Comparison of ENCODE assay signal across 8 cellular contexts in the genomic region with DNA sequence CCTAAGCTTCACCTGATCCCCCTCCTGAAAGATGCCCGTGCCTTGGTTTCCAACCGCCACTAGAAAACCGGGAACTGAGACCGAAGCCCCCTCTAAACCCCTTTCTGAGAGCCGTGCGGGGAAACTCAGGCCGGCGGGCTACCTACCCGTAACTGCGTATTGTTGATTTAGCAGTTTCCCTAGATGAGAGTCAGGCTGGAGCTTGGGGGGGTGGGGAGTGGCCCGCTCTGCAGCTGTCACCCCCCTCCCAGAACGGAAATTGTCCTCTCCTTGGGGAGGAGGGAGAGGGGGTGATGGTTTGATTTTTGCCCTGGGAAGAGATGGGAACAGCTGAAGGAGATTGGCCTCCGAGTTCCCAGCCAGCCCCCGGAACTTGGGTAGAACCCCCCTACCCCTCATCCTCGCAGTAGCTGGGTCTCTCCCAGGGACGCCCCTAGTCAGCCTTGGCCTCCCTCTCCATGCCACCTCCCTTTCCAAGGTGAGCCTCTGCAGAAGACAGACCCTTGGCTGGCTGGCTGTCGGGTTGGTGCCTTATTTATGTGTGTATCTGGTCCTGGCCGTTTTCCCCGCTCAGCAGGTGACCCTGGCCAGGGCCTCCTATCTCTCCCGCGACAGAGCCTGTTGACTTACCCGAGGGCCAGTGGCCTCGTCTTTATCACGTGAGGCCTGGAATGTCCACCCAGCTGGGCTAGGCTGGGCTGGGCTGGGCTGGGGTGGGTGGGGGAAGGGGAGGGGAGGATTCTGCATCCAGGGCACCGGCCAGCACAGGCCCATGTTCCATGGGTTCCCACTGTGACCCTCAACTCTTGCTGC. TPM values are rescaled to one million over a fixed set of nuclear protein-coding genes. Genes with fewer than 3 reads are reported as not detected.
DNase-seq lines count a peak whose midpoint lies in the region; ATAC-seq and TF ChIP-seq lines count a peak whose summit lies in the region.

No MANE protein-coding gene starts in this region.

- H3K4me3 ChIP-seq in PC-3 (ENCODE audit: low read length): peak overlapping the region; percentile 85
- peak overlapping the region; percentile 72 to 79 for H3K4me3 ChIP-seq in uterus

- H3K36me3 ChIP-seq in PC-3 (ENCODE audit: low read depth, low read length) (no peaks in the 10 kb centered on the region), uterus (no peaks in the 10 kb centered on the region)

- H3K4me1 Mint-ChIP-seq in effector memory CD8-positive, alpha-beta T cell (ENCODE audit: low read depth in 2 of 2): peaks cover 31 to 48% of the 10 kb centered on the region in 2 donors

- CTCF ChIA-PET in PC-3 (lab: Charles Lee): no interaction called here

- no peak; the same call in 1 of the 2 replicates for TF ChIP-seq CTCF in PC-3 (conservative IDR thresholded peaks at IDR 0.05; ENCODE audit: low read depth, low read length)
- no peak for TF ChIP-seq CTCF in uterus (IDR thresholded peaks at IDR 0.05)

- no peak for TF ChIP-seq POLR2A in uterus (IDR thresholded peaks at IDR 0.05)

- H3K4me3 Mint-ChIP-seq in effector memory CD8-positive, alpha-beta T cell: peak overlapping the region; percentile 89 to 98

- H3K4me1 ChIP-seq in PC-3 (ENCODE audit: insufficient read depth, low read length): peaks cover 33% of the 10 kb centered on the region
- peaks cover 3 to 34% of the 10 kb centered on the region in 2 donors for H3K4me1 ChIP-seq in uterus

- H3K4me2 ChIP-seq in PC-3 (ENCODE audit: low read length): peak overlapping the region; percentile 100

- H3K9me2 ChIP-seq in PC-3 (replicated peaks; ENCODE audit: low read length): no peaks in the 10 kb centered on the region

- peaks cover 54% of the 10 kb centered on the region for H3K79me2 ChIP-seq in PC-3 (ENCODE audit: low read length)

- peaks cover 3% of the 10 kb centered on the region for H3F3A ChIP-seq in PC-3 (ENCODE audit: low read length, unreplicated experiment)

- ATAC-seq in PC-3: no peak
- ATAC-seq in effector memory CD8-positive, alpha-beta T cell (replicated peaks): no peak
- no peak for ATAC-seq in HG03342 (IDR thresholded peaks at IDR 0.05; ENCODE audit: unreplicated experiment)
- no peak for ATAC-seq in HG03469 (IDR thresholded peaks at IDR 0.05; ENCODE audit: unreplicated experiment)

- intact Hi-C loops in PC-3 (cut with micrococcal nuclease): no loop called here
- intact Hi-C loops in uterus (cut with DNase I; ENCODE audit: low total_unique reads): no loop called here

- POLR2A ChIA-PET in PC-3 (lab: Charles Lee; ENCODE audit: unreplicated experiment): interaction anchor here (0.6 kb wide), 1 partner anchor 33 kb away, joined by 3 read pairs; no protein-coding TSS in a partner anchor

- no peaks in the 10 kb centered on the region for H3K9me3 Mint-ChIP-seq in effector memory CD8-positive, alpha-beta T cell

- peaks cover 6 to 26% of the 10 kb centered on the region in 2 donors for H3K27me3 Mint-ChIP-seq in effector memory CD8-positive, alpha-beta T cell

- no peak overlapping the region for H3K27ac ChIP-seq in PC-3 (ENCODE audit: low read length)
- peak overlapping the region; percentile 65 to 88 for H3K27ac ChIP-seq in uterus

- no TSS peak for BruUV-seq in PC-3 (replicated peaks; lab: Mats Ljungman, UMichigan)

- H3K27me3 ChIP-seq in PC-3 (ENCODE audit: low read length) (peaks cover 16% of the 10 kb centered on the region), uterus (no peaks in the 10 kb centered on the region)

- 0 out of 2 replicates have a peak, but pooled peaks cover 12% of the 10 kb centered on the region for H4K20me1 ChIP-seq in PC-3 (ENCODE audit: low read length)

- H3K9me3 ChIP-seq in PC-3 (ENCODE audit: low read length): no peaks in the 10 kb centered on the region
- no peaks in the 10 kb centered on the region for H3K9me3 ChIP-seq in uterus

- no peak overlapping the region for H3K9ac ChIP-seq in PC-3 (ENCODE audit: low read length)

- H2AFZ ChIP-seq in PC-3 (ENCODE audit: low read length): no peak overlapping the region

- H3K27ac Mint-ChIP-seq in effector memory CD8-positive, alpha-beta T cell: peak overlapping the region in 1 of 2 donors; percentile 3

- H3K36me3 Mint-ChIP-seq in effector memory CD8-positive, alpha-beta T cell (ENCODE audit: insufficient read depth): peaks cover 4% of the 10 kb centered on the region

- DNase-seq in DMS 273 (lab: John Stamatoyannopoulos, UW; ENCODE audit: unreplicated experiment) (peak; percentile 72), PC-3 (no peak), mucosa of gallbladder (ENCODE audit: low spot score) (peak; percentile 84), uterus (no peak), T1000 (lab: John Stamatoyannopoulos, UW) (no peak)
- DNase-seq in effector memory CD8-positive, alpha-beta T cell: no peak

RNA-seq across cellular contexts. Expression of a gene that starts 2.7 kb away (rescaled TPM):
- 31.1 and 42.4 TPM in 2 replicates for total RNA-seq in PC-3 (2014; rRNA removed)
- 71.7 TPM for total RNA-seq in mucosa of gallbladder
- total RNA-seq in uterus: 10 to 100 TPM in 3 of 4 donors, 1 to 10 TPM in 1; 3.3 to 51.3 (median 35.0) TPM

Comparison
In these comparisons a context has a peak if more than half of its experiments do, and no peak if none do; other contexts are left out.
1. DNase-seq: peak in DMS 273 (single experiment) and mucosa of gallbladder (single experiment); none in PC-3 (single experiment), effector memory CD8-positive, alpha-beta T cell (0 of 3), uterus (0 of 2) and T1000 (single experiment).